22 cellular contexts compared by ENCODE assay signal in genomic region chr1:78587213-78587612, GRCh38.
"Had no signal": no experiment of that assay in that cellular context is flagged by ENCODE, and none has a peak within 500 bp of the region (broad histone marks: within the 10 kb centered on the region; RNA-seq: fewer than 3 reads in every experiment).

No MANE protein-coding gene starts in this region.

- H3K4me3 Mint-ChIP-seq: immature natural killer cell; naive thymus-derived CD8-positive, alpha-beta T cell; stimulated activated memory B cell treated with anti-CD40 and anti-IgM and Interleukin-4, amounts not matched to agents 10 μg/mL and 1 μg/mL and 100 μg/mL, for 72 hours; stimulated activated naive CD8-positive, alpha-beta T cell treated with anti-CD3 and anti-CD28 coated beads, Interleukin-15, Interleukin-2, amounts not matched to agents 100 ng/mL and 50 ng/mL, for 24 hours had no signal

- H3K27ac ChIP-seq: colonic mucosa, esophagus squamous epithelium, neutrophil, psoas muscle, right lobe of liver, spleen, tibial artery, upper lobe of right lung had no signal

- ATAC-seq: left cardiac atrium; left ventricle myocardium superior; naive thymus-derived CD8-positive, alpha-beta T cell; psoas muscle; right lobe of liver; stimulated activated memory B cell treated with anti-CD40 and anti-IgM and Interleukin-4, amounts not matched to agents 10 μg/mL and 1 μg/mL and 100 μg/mL, for 72 hours; upper lobe of right lung had no signal

- H3K4me3 ChIP-seq: colonic mucosa, esophagus squamous epithelium, lung, psoas muscle, right lobe of liver, spleen, tibial artery, upper lobe of right lung had no signal

- H3K27me3 ChIP-seq: colonic mucosa, esophagus squamous epithelium, neutrophil, right lobe of liver, spleen, tibial artery, upper lobe of right lung had no signal

- H3K4me1 Mint-ChIP-seq: immature natural killer cell; naive thymus-derived CD8-positive, alpha-beta T cell; stimulated activated memory B cell treated with anti-CD40 and anti-IgM and Interleukin-4, amounts not matched to agents 10 μg/mL and 1 μg/mL and 100 μg/mL, for 72 hours had no signal

- H3K9me3 ChIP-seq: colonic mucosa, esophagus squamous epithelium, neutrophil, psoas muscle, right lobe of liver, spleen, tibial artery, upper lobe of right lung had no signal

- H3K36me3 Mint-ChIP-seq: immature natural killer cell; naive thymus-derived CD8-positive, alpha-beta T cell; stimulated activated memory B cell treated with anti-CD40 and anti-IgM and Interleukin-4, amounts not matched to agents 10 μg/mL and 1 μg/mL and 100 μg/mL, for 72 hours had no signal

- DNase-seq: colonic mucosa; effector CD4-positive, alpha-beta T cell; esophagus squamous epithelium; immature natural killer cell; kidney; left cardiac atrium; left ventricle myocardium superior; mesendoderm; naive thymus-derived CD8-positive, alpha-beta T cell; psoas muscle; retina; right lobe of liver; spleen; stimulated activated CD4-positive, alpha-beta T cell treated with anti-CD3 and anti-CD28 coated beads, Interleukin-15, amount 100 ng/mL, for 24 hours; stimulated activated CD4-positive, alpha-beta T cell treated with anti-CD3 and anti-CD28 coated beads, Interleukin-1b, Interleukin-23, amount 100 ng/mL, for 48 hours; stimulated activated CD4-positive, alpha-beta T cell treated with anti-CD3 and anti-CD28 coated beads, Interleukin-4, amount 100 ng/mL, for 24 hours; tibial artery; upper lobe of right lung had no signal

- H3K27me3 Mint-ChIP-seq: stimulated activated memory B cell treated with anti-CD40 and anti-IgM and Interleukin-4, amounts not matched to agents 10 μg/mL and 1 μg/mL and 100 μg/mL, for 72 hours had no signal

- H3K4me1 ChIP-seq: colonic mucosa, esophagus squamous epithelium, psoas muscle, right lobe of liver, spleen, tibial artery, upper lobe of right lung had no signal

- H3K36me3 ChIP-seq: colonic mucosa, esophagus squamous epithelium, neutrophil, right lobe of liver, spleen, tibial artery, upper lobe of right lung had no signal

- H3K27ac Mint-ChIP-seq: immature natural killer cell; naive thymus-derived CD8-positive, alpha-beta T cell; stimulated activated memory B cell treated with anti-CD40 and anti-IgM and Interleukin-4, amounts not matched to agents 10 μg/mL and 1 μg/mL and 100 μg/mL, for 72 hours; stimulated activated naive CD8-positive, alpha-beta T cell treated with anti-CD3 and anti-CD28 coated beads, Interleukin-15, Interleukin-2, amounts not matched to agents 100 ng/mL and 50 ng/mL, for 24 hours had no signal

- H3K9me3 Mint-ChIP-seq: naive thymus-derived CD8-positive, alpha-beta T cell; stimulated activated memory B cell treated with anti-CD40 and anti-IgM and Interleukin-4, amounts not matched to agents 10 μg/mL and 1 μg/mL and 100 μg/mL, for 72 hours; stimulated activated naive CD8-positive, alpha-beta T cell treated with anti-CD3 and anti-CD28 coated beads, Interleukin-15, Interleukin-2, amounts not matched to agents 100 ng/mL and 50 ng/mL, for 24 hours had no signal
